In the genomic region with DNA sequence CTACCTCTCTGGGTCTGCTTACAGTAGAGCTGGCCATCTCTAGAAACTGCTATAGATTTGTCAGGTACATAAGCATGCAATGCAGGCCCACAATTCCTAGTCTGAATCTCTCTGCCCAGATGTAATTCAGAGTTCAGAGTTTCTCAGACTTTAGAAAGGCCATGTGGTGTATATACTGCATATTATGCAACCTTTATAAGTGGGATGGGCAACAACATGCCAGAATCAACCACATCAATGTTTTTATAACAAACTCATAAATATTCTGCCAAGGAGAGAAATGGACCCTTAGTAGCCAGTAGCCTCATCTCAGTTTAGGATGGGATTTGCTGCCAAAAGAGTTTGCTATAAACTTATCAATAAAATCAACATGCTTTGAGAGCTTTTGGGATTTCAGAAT, we compare ENCODE assay signal across 16 cellular contexts.
DNase-seq lines count a peak whose midpoint lies in the region; ATAC-seq and TF ChIP-seq lines count a peak whose summit lies in the region.
"Had no signal": no experiment of that assay in that cellular context is flagged by ENCODE, and none has a peak within 500 bp of the region (broad histone marks: within the 10 kb centered on the region; RNA-seq: fewer than 3 reads in every experiment).

No MANE protein-coding gene starts in this region.

- H3K4me3 ChIP-seq in AG09309 (ENCODE audit: control insufficient read depth, low read depth, low read length) = no peak overlapping the region
- H3K4me3 ChIP-seq in GM23248 = no peak overlapping the region
- H3K4me3 ChIP-seq in fibroblast of mammary gland (ENCODE audit: control insufficient read depth, low read depth, low read length) = no peak overlapping the region

- no peaks in the 10 kb centered on the region for H3K79me2 ChIP-seq in GM23248 (ENCODE audit: insufficient read depth)

- peak; percentile 16 for ATAC-seq in left lobe of liver
- ATAC-seq in stimulated activated naive CD8-positive, alpha-beta T cell treated with anti-CD3 and anti-CD28 coated beads, Interleukin-15, Interleukin-2, amounts not matched to agents 100 U/mL and 50 U/mL, for 24 hours = no peak
- ATAC-seq: HCT116, HepG2 had no signal

- in situ Hi-C loops in GM23248 (cut with MboI) = no loop called here

- H2AFZ ChIP-seq in GM23248 = no peak overlapping the region

- no peaks in the 10 kb centered on the region for H3K27me3 ChIP-seq in GM23248 (replicated peaks; ENCODE audit: insufficient read depth)
- H3K27me3 ChIP-seq: BE2C had no signal

- peaks cover 28% of the 10 kb centered on the region; the same call in 1 of the 2 replicates for H3K36me3 ChIP-seq in GM23248 (ENCODE audit: low read depth)
- H3K36me3 ChIP-seq: BE2C had no signal

- no peaks in the 10 kb centered on the region for H3K4me1 ChIP-seq in GM23248 (ENCODE audit: insufficient read depth)
- H3K4me1 ChIP-seq: BE2C had no signal

- H3K9ac ChIP-seq in GM23248 = no peak overlapping the region

- H3K9me2 ChIP-seq in GM23248 (ENCODE audit: insufficient read depth) = no peaks in the 10 kb centered on the region

- H3K27ac ChIP-seq in GM23248 = no peak overlapping the region
- H3K27ac ChIP-seq: C4-2B had no signal

- no peaks in the 10 kb centered on the region for H4K20me1 ChIP-seq in GM23248 (ENCODE audit: insufficient read depth)

- H3F3A ChIP-seq in GM23248 (ENCODE audit: insufficient read depth) = no peaks in the 10 kb centered on the region

- H3K4me2 ChIP-seq in GM23248 (ENCODE audit: unreplicated experiment) = no peak overlapping the region

- no peaks in the 10 kb centered on the region for H3K9me3 ChIP-seq in GM23248 (ENCODE audit: low read depth)
- H3K9me3 ChIP-seq: BE2C had no signal

- no peak for TF ChIP-seq CTCF in AG09309 (IDR thresholded peaks at IDR 0.05; ENCODE audit: control insufficient read depth, insufficient read depth, low read depth, low read length, missing control alignments)
- no peak for TF ChIP-seq CTCF in fibroblast of mammary gland (conservative IDR thresholded peaks at IDR 0.05; ENCODE audit: control insufficient read depth, insufficient read depth, low read depth, low read length)

- peak; percentile 44 for DNase-seq in AG09309 (ENCODE audit: low read depth)
- DNase-seq in GM23248 = peak; percentile 12
- DNase-seq in fibroblast of mammary gland (ENCODE audit: low read depth) = peak; percentile 12
- no peak for DNase-seq in left lobe of liver (ENCODE audit: low spot score)
- no peak for DNase-seq in retina
- no peak for DNase-seq in stimulated activated naive CD8-positive, alpha-beta T cell treated with anti-CD3 and anti-CD28 coated beads, Interleukin-15, Interleukin-2, amounts not matched to agents 100 U/mL and 50 U/mL, for 24 hours
- DNase-seq in activated effector memory CD4-positive, alpha-beta T cell treated with anti-CD3 and anti-CD28 coated beads, Interleukin-2, amount 50 U/mL, for 16 hours = no peak
- DNase-seq in AG08395 (ENCODE audit: low spot score) = no peak
- DNase-seq: 8988T; BE2C; CD4-positive, alpha-beta memory T cell; DMS79; EL had no signal

Comparison
In these comparisons a context has a peak if more than half of its experiments do, and no peak if none do; other contexts are left out.
1. DNase-seq: peak in AG09309 (single experiment), GM23248 (single experiment) and fibroblast of mammary gland (single experiment); none in left lobe of liver (single experiment), retina (single experiment), stimulated activated naive CD8-positive, alpha-beta T cell treated with anti-CD3 and anti-CD28 coated beads, Interleukin-15, Interleukin-2, amounts not matched to agents 100 U/mL and 50 U/mL, for 24 hours (single experiment), activated effector memory CD4-positive, alpha-beta T cell treated with anti-CD3 and anti-CD28 coated beads, Interleukin-2, amount 50 U/mL, for 16 hours (single experiment) and AG08395 (single experiment).